In genomic region chr4:63541828-63542227, GRCh38 we compare ENCODE assay signal across 16 cellular contexts.
A peak's percentile ranks its signal among the peaks of the same experiment; 100 is the strongest.
DNase-seq lines count a peak whose midpoint lies in the region; ATAC-seq and TF ChIP-seq lines count a peak whose summit lies in the region.
"Had no signal": no experiment of that assay in that cellular context is flagged by ENCODE, and none has a peak within 500 bp of the region (broad histone marks: within the 10 kb centered on the region; RNA-seq: fewer than 3 reads in every experiment).

No MANE protein-coding gene starts in this region.

- H3K4me3 Mint-ChIP-seq in chondrocyte (ENCODE audit: unreplicated experiment) = no peak overlapping the region
- H3K4me3 Mint-ChIP-seq: CD4-positive, alpha-beta T cell; CD8-positive, alpha-beta T cell had no signal

- no peak overlapping the region for H3K18ac ChIP-seq in neuronal stem cell (ENCODE audit: low read length)

- H3K9me3 ChIP-seq in neuronal stem cell (replicated peaks in 1 of 2; ENCODE audit: control insufficient read depth in 2 of 2, insufficient read depth in 1 of 2, low read depth in 1 of 2, low read length in 2 of 2) (no peaks in the 10 kb centered on the region), upper lobe of right lung (no peaks in the 10 kb centered on the region)
- H3K9me3 ChIP-seq: BE2C, BLaER1, Caco-2 had no signal

- no peak overlapping the region for H3K14ac ChIP-seq in neuronal stem cell (ENCODE audit: low read length)

- no peaks in the 10 kb centered on the region for H3K27me3 Mint-ChIP-seq in chondrocyte (ENCODE audit: low read depth)
- H3K27me3 Mint-ChIP-seq: CD4-positive, alpha-beta T cell had no signal

- no peaks in the 10 kb centered on the region for H3K36me3 ChIP-seq in neuronal stem cell (replicated peaks in 1 of 2; ENCODE audit: control insufficient read depth in 2 of 2, insufficient read depth in 2 of 2, low read length in 2 of 2)
- no peaks in the 10 kb centered on the region for H3K36me3 ChIP-seq in upper lobe of right lung
- H3K36me3 ChIP-seq: BE2C, BLaER1 had no signal

- H3K79me1 ChIP-seq in neuronal stem cell (ENCODE audit: low read depth, low read length) = no peaks in the 10 kb centered on the region

- DNase-seq in chondrocyte (ENCODE audit: low spot score) = peak; percentile 44
- DNase-seq in neuronal stem cell (ENCODE audit: low spot score) = no peak
- no peak for DNase-seq in activated gamma-delta T cell (lab: John Stamatoyannopoulos, UW)
- DNase-seq in NCI-H1092 treated with DMSO at 0.1 percent for 48 hours (lab: John Stamatoyannopoulos, UW) = no peak
- no peak for DNase-seq in upper lobe of right lung
- DNase-seq: 8988T; ACHN; BE2C; C1 segment of cervical spinal cord; Caco-2; Calu3; CD4-positive, alpha-beta T cell; CD8-positive, alpha-beta T cell; DMS79 treated with DMSO at 0.1 percent for 48 hours; GF-D8 had no signal

- H3K27me3 ChIP-seq in neuronal stem cell (ENCODE audit: control insufficient read depth in 3 of 3, insufficient read depth in 3 of 3, low read depth in 1 of 3, low read length in 3 of 3) = no peaks in the 10 kb centered on the region
- H3K27me3 ChIP-seq in upper lobe of right lung = no peaks in the 10 kb centered on the region
- H3K27me3 ChIP-seq: BE2C, BLaER1 had no signal

- peaks cover 2% of the 10 kb centered on the region for H3K36me3 Mint-ChIP-seq in chondrocyte (ENCODE audit: low read depth)
- H3K36me3 Mint-ChIP-seq: CD8-positive, alpha-beta T cell had no signal

- TF ChIP-seq CTCF in chondrocyte (IDR thresholded peaks at IDR 0.05) = no peak
- no peak for TF ChIP-seq CTCF in upper lobe of right lung (IDR thresholded peaks at IDR 0.05)

- no peak for ATAC-seq in upper lobe of right lung
- ATAC-seq: CD8-positive, alpha-beta T cell had no signal

- no peak overlapping the region for H2BK120ac ChIP-seq in neuronal stem cell (ENCODE audit: low read depth, low read length)

- H3K9me3 Mint-ChIP-seq in chondrocyte (ENCODE audit: low read depth) = peaks cover 33% of the 10 kb centered on the region

- no peak overlapping the region for H2BK12ac ChIP-seq in neuronal stem cell (ENCODE audit: low read length)

- H3K4me3 ChIP-seq in neuronal stem cell (ENCODE audit: low read length in 2 of 2) = no peak overlapping the region
- H3K4me3 ChIP-seq in upper lobe of right lung = no peak overlapping the region
- H3K4me3 ChIP-seq: BLaER1 had no signal

- H2BK5ac ChIP-seq in neuronal stem cell (ENCODE audit: low read length) = no peak overlapping the region

- no peak overlapping the region for H3K23ac ChIP-seq in neuronal stem cell (ENCODE audit: low read depth, low read length, poor library complexity)

- intact Hi-C loops in upper lobe of right lung (cut with DNase I) = no loop called here

- H3K4me1 Mint-ChIP-seq in chondrocyte (ENCODE audit: low read depth) = no peaks in the 10 kb centered on the region

- H3K27ac Mint-ChIP-seq in chondrocyte (ENCODE audit: unreplicated experiment) = no peak overlapping the region
- H3K27ac Mint-ChIP-seq: CD4-positive, alpha-beta T cell; CD8-positive, alpha-beta T cell had no signal

- no peak overlapping the region for H3K4me2 ChIP-seq in neuronal stem cell (ENCODE audit: insufficient read depth, low read length, poor library complexity, severe bottlenecking)
- H3K4me2 ChIP-seq: BLaER1 had no signal

- no peak overlapping the region for H3K4ac ChIP-seq in neuronal stem cell (ENCODE audit: low read length)

- H3K27ac ChIP-seq in neuronal stem cell (replicated peaks; ENCODE audit: low read length) = no peak overlapping the region
- no peak overlapping the region for H3K27ac ChIP-seq in upper lobe of right lung
- H3K27ac ChIP-seq: BLaER1 had no signal

- no peak overlapping the region for H2AK5ac ChIP-seq in neuronal stem cell (ENCODE audit: low read depth, low read length)

- H3K9ac ChIP-seq in neuronal stem cell (ENCODE audit: low read depth, low read length, poor library complexity) = no peak overlapping the region
- H3K9ac ChIP-seq: BLaER1 had no signal

- peak overlapping the region; percentile 15 for H2AFZ ChIP-seq in neuronal stem cell (ENCODE audit: low read length)

- H3K4me1 ChIP-seq in neuronal stem cell (ENCODE audit: control insufficient read depth in 2 of 2, insufficient read depth in 1 of 2, low read depth in 1 of 2, low read length in 2 of 2) (no peaks in the 10 kb centered on the region), upper lobe of right lung (no peaks in the 10 kb centered on the region)
- H3K4me1 ChIP-seq: BE2C, BLaER1, Caco-2 had no signal

- H2BK15ac ChIP-seq in neuronal stem cell (ENCODE audit: low read length) = no peak overlapping the region

- H4K8ac ChIP-seq in neuronal stem cell (ENCODE audit: low read depth, low read length) = no peak overlapping the region

- WGBS in neuronal stem cell (ENCODE audit: extremely low coverage in 2 of 2, insufficient read length in 2 of 2, insufficient replicate concordance in 1 of 2), 2 donors = no CpG with 5 or more reads among the region's 2 CpGs

- H4K91ac ChIP-seq in neuronal stem cell (ENCODE audit: low read depth, low read length, poor library complexity) = no peak overlapping the region
